Comparison of ENCODE assay signal across 14 cellular contexts in the genomic region with DNA sequence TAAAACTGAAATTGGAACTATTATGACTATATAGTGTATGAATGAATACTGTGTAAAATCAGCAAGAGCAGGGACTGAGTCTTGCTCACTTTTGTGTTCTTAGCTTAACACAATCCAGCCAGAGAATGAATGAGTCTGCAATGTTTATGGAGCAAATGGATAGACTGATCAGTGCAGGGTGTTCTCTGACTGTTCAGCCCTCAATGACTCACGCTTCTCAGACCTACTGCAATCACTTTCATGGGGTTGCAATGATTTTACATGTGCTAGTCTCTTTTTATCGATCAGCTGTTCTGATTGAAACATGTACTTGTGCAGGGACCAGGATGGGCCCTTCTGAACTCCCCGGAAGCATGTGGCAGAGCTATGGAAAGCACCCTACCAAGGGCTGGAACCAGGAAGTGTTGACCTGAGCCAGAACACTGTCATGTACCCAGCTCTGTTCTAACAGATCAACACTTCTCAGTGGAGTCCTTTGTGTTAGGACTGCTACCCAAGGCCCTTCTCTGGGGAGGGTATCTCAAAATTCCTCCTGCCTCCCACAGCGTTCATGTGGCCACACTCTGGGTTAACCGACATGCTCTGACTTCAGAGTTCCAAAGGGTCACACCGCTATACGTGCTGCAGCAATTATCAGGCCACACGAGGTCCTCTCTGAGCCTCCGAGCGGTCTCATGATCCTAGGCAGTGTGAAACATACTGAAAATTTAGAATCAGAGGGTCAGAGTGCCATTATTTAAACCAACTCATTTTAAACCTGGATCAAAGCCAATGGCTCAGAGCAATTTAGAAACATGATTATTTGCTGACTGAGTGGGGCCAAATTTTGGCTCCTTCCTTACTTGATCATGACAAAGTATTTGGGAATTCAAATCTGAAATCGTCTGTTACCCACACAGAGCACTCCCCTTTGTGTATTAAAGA.
DNase-seq lines count a peak whose midpoint lies in the region; ATAC-seq and TF ChIP-seq lines count a peak whose summit lies in the region.
"Had no signal": no experiment of that assay in that cellular context is flagged by ENCODE, and none has a peak within 500 bp of the region (broad histone marks: within the 10 kb centered on the region; RNA-seq: fewer than 3 reads in every experiment).

No MANE protein-coding gene starts in this region.

- in situ Hi-C loops in brain microvascular endothelial cell (cut with HindIII; ENCODE audit: low pct_ligation_motif_present, low sequenced_read_pairs): no loop called here

- H3K79me2 ChIP-seq in ACC112 (ENCODE audit: control insufficient read depth, insufficient read depth, low read length, unreplicated experiment): no peaks in the 10 kb centered on the region

- DNase-seq in NCI-H446 treated with DMSO at 0.1 percent for 48 hours (lab: John Stamatoyannopoulos, UW) (peak; percentile 25), brain microvascular endothelial cell (peak; percentile 66), kidney tubule cell (ENCODE audit: low spot score) (peak; percentile 3), head of caudate nucleus (no peak)
- DNase-seq in activated CD4-positive, CD25-positive, alpha-beta regulatory T cell (lab: John Stamatoyannopoulos, UW): no peak
- DNase-seq: activated CD4-positive, alpha-beta T cell treated with anti-CD3 and anti-CD28 coated beads, Interleukin-2, amount 50 U/mL, for 48 hours; aorta; NCI-H2107; stimulated activated CD8-positive, alpha-beta memory T cell treated with anti-CD3 and anti-CD28 coated beads, Interleukin-4, amount 100 ng/mL, for 48 hours had no signal

- ATAC-seq in HG03457 (IDR thresholded peaks at IDR 0.05; ENCODE audit: unreplicated experiment) (no peak), HG02642 (IDR thresholded peaks at IDR 0.05; ENCODE audit: poor library complexity, unreplicated experiment) (no peak)
- ATAC-seq: activated T-helper 17 cell treated with anti-CD3 and anti-CD28 coated beads, Interleukin-2, amount 50 U/mL, for 72 hours; pancreas had no signal

- TF ChIP-seq CTCF in brain microvascular endothelial cell (IDR thresholded peaks at IDR 0.05; ENCODE audit: low read depth, low read length, missing control alignments): no peak

- H2AFZ ChIP-seq in ACC112 (ENCODE audit: low read length, unreplicated experiment): peak overlapping the region; percentile 11

- H3K27me3 ChIP-seq in ACC112 (ENCODE audit: insufficient read depth, low read length) (no peaks in the 10 kb centered on the region), brain microvascular endothelial cell (replicated peaks) (no peaks in the 10 kb centered on the region)
- H3K27me3 ChIP-seq: pancreas had no signal

- intact Hi-C loops in head of caudate nucleus (cut with DNase I): no loop called here

- no peak overlapping the region for H3K4me3 ChIP-seq in ACC112 (ENCODE audit: low read depth, low read length)
- no peak overlapping the region for H3K4me3 ChIP-seq in brain microvascular endothelial cell (ENCODE audit: low read depth, low read length)
- H3K4me3 ChIP-seq: pancreas had no signal

- H3K36me3 ChIP-seq in ACC112 (ENCODE audit: insufficient read depth, low read length) (no peaks in the 10 kb centered on the region), brain microvascular endothelial cell (replicated peaks) (no peaks in the 10 kb centered on the region)
- H3K36me3 ChIP-seq: pancreas had no signal

- peaks cover 7% of the 10 kb centered on the region for H3K4me1 ChIP-seq in ACC112 (ENCODE audit: control insufficient read depth, insufficient read depth, low read length, unreplicated experiment)
- H3K4me1 ChIP-seq: pancreas had no signal

- peak overlapping the region; percentile 88 for H3K27ac ChIP-seq in ACC112 (ENCODE audit: low read depth, low read length)
- peak overlapping the region; percentile 31 for H3K27ac ChIP-seq in brain microvascular endothelial cell
- H3K27ac ChIP-seq: pancreas had no signal

Comparison
In these comparisons a context has a peak if more than half of its experiments do, and no peak if none do; other contexts are left out.
1. DNase-seq: peak in NCI-H446 treated with DMSO at 0.1 percent for 48 hours (single experiment), brain microvascular endothelial cell (single experiment) and kidney tubule cell (single experiment); none in activated CD4-positive, CD25-positive, alpha-beta regulatory T cell (0 of 4) and head of caudate nucleus (0 of 42).